In genomic region chr6:167337675-167338449, GRCh38 we compare ENCODE assay signal across 27 cellular contexts. TPM values are rescaled to one million over a fixed set of nuclear protein-coding genes. Genes with fewer than 3 reads are reported as not detected.
"Had no signal": no experiment of that assay in that cellular context is flagged by ENCODE, and none has a peak within 500 bp of the region (broad histone marks: within the 10 kb centered on the region; RNA-seq: fewer than 3 reads in every experiment).

No MANE protein-coding gene starts in this region.

- FAIRE-seq: islet of Langerhans had no signal

- H3K4me3 ChIP-seq: coronary artery, heart right ventricle, sigmoid colon, skin epidermis, stomach, thoracic aorta, transverse colon had no signal

- DNase-seq: effector CD4-positive, alpha-beta T cell; foreskin melanocyte; heart right ventricle; hypothalamus; mammary epithelial cell; naive thymus-derived CD4-positive, alpha-beta T cell; nephron progenitor cell; posterior cingulate gyrus; sigmoid colon; stimulated activated CD4-positive, alpha-beta T cell treated with anti-CD3 and anti-CD28 coated beads, Interleukin-12 subunit alpha, Interleukin-12 subunit beta, amount 100 ng/mL, for 4 hours; stimulated activated naive CD4-positive, alpha-beta T cell; stomach; substantia nigra; transverse colon had no signal

- H3K27me3 ChIP-seq: neutrophil, sigmoid colon, transverse colon had no signal

- H3K9me3 ChIP-seq: heart right ventricle, neutrophil, sigmoid colon, stomach, thoracic aorta, transverse colon had no signal

- ATAC-seq: heart right ventricle; naive thymus-derived CD4-positive, alpha-beta T cell had no signal

- H3K27ac ChIP-seq: coronary artery, heart right ventricle, neutrophil, sigmoid colon, skin epidermis, stomach, thoracic aorta, transverse colon had no signal

- H3K36me3 ChIP-seq: heart right ventricle, neutrophil, sigmoid colon, stomach, thoracic aorta, transverse colon had no signal

- H3K27ac Mint-ChIP-seq: naive thymus-derived CD4-positive, alpha-beta T cell had no signal

- H3K36me3 Mint-ChIP-seq: naive thymus-derived CD4-positive, alpha-beta T cell had no signal

- H3K4me1 ChIP-seq: heart right ventricle, sigmoid colon, stomach, transverse colon had no signal

- H3K4me3 Mint-ChIP-seq: naive thymus-derived CD4-positive, alpha-beta T cell; nephron progenitor cell had no signal

RNA-seq across cellular contexts. Expression of gene TTLL2, which starts 13.0 kb away (rescaled TPM):
- total RNA-seq: dermis microvascular lymphatic vessel endothelial cell; heart right ventricle; left lobe of liver; mammary epithelial cell; mesenteric fat pad; mononuclear cell; naive thymus-derived CD4-positive, alpha-beta T cell; osteocyte; pulmonary artery endothelial cell; sigmoid colon; stomach; thoracic aorta; transverse colon; urinary bladder had no signal
- polyA plus RNA-seq: esophagus; heart right ventricle; mammary epithelial cell; naive thymus-derived CD4-positive, alpha-beta T cell; sigmoid colon; stomach; urinary bladder had no signal

RNA-seq across cellular contexts. Expression of gene UNC93A, which starts 46.7 kb away (rescaled TPM):
- total RNA-seq: dermis microvascular lymphatic vessel endothelial cell; heart right ventricle; mammary epithelial cell; mesenteric fat pad; mononuclear cell; naive thymus-derived CD4-positive, alpha-beta T cell; osteocyte; pulmonary artery endothelial cell; sigmoid colon; thoracic aorta; transverse colon; urinary bladder had no signal
- polyA plus RNA-seq: heart right ventricle; mammary epithelial cell; naive thymus-derived CD4-positive, alpha-beta T cell; urinary bladder had no signal
